ENCODE assay signal across 8 cellular contexts in genomic region chr16:70380205-70380918, GRCh38. TPM values are rescaled to one million over a fixed set of nuclear protein-coding genes. Genes with fewer than 3 reads are reported as not detected.
DNase-seq lines count a peak whose midpoint lies in the region; ATAC-seq, FAIRE-seq and TF ChIP-seq lines count a peak whose summit lies in the region.

No MANE protein-coding gene starts in this region.

- peak overlapping the region; percentile 89 to 97 for H3K4me3 Mint-ChIP-seq in CD14-positive monocyte
- H3K4me3 Mint-ChIP-seq in T-helper 1 cell treated with Interleukin-12 subunit alpha and Interleukin-12 subunit beta and Interleukin-4 antibody, amounts not matched to agents 30 μg/mL and 1 μg/mL, for 36 hours, result peak overlapping the region; percentile 98

- H3K27ac Mint-ChIP-seq in CD14-positive monocyte, result peak overlapping the region; percentile 19 to 82 (median 60)
- peak overlapping the region; percentile 86 for H3K27ac Mint-ChIP-seq in T-helper 1 cell treated with Interleukin-12 subunit alpha and Interleukin-12 subunit beta and Interleukin-4 antibody, amounts not matched to agents 30 μg/mL and 1 μg/mL, for 36 hours

- in situ Hi-C loops in astrocyte of the cerebellum (cut with HindIII; ENCODE audit: low sequenced_read_pairs), result no loop called here

- H3K4me1 Mint-ChIP-seq in CD14-positive monocyte, result peaks cover 25% of the 10 kb centered on the region
- peaks cover 9% of the 10 kb centered on the region for H3K4me1 Mint-ChIP-seq in T-helper 1 cell treated with Interleukin-12 subunit alpha and Interleukin-12 subunit beta and Interleukin-4 antibody, amounts not matched to agents 30 μg/mL and 1 μg/mL, for 36 hours (ENCODE audit: low read depth)

- intact Hi-C loops in CD14-positive monocyte (cut with micrococcal nuclease), result loop anchor here (5.0 to 10.0 kb wide), 4 partner anchors 33 to 144 kb away; partner anchors contain the start of genes COG4 (in 2 of the 2), SF3B3 (in 2 of the 2) and DDX19A (in 1 of the 2)

- H3K4me1 ChIP-seq in smooth muscle cell (ENCODE audit: low read depth), result peaks cover 7% of the 10 kb centered on the region

- TF ChIP-seq CTCF in CD14-positive monocyte (IDR thresholded peaks at IDR 0.05) (no peak), astrocyte of the cerebellum (IDR thresholded peaks at IDR 0.05; ENCODE audit: low read depth, low read length, missing control alignments) (no peak), smooth muscle cell (IDR thresholded peaks at IDR 0.05; ENCODE audit: borderline replicate concordance, insufficient read depth, poor library complexity, severe bottlenecking) (no peak)

- peaks cover 12% of the 10 kb centered on the region for H3K79me2 ChIP-seq in smooth muscle cell (ENCODE audit: low read depth)

- no peaks in the 10 kb centered on the region for H3K9me3 Mint-ChIP-seq in CD14-positive monocyte
- no peaks in the 10 kb centered on the region for H3K9me3 Mint-ChIP-seq in T-helper 1 cell treated with Interleukin-12 subunit alpha and Interleukin-12 subunit beta and Interleukin-4 antibody, amounts not matched to agents 30 μg/mL and 1 μg/mL, for 36 hours

- H3K4me3 ChIP-seq in astrocyte of the cerebellum (ENCODE audit: low read depth, low read length), result peak overlapping the region; percentile 74
- H3K4me3 ChIP-seq in iPS-18c (ENCODE audit: insufficient read depth, low read depth, low read length), result peak overlapping the region; percentile 92
- H3K4me3 ChIP-seq in smooth muscle cell, result peak overlapping the region; percentile 49

- peak; percentile 51 for DNase-seq in CD14-positive monocyte (ENCODE audit: low spot score)
- peak; percentile 83 for DNase-seq in HTR-8/SVneo (ENCODE audit: insufficient read length, low spot score)
- peak; percentile 86 for DNase-seq in astrocyte of the cerebellum (ENCODE audit: low read depth)
- DNase-seq in smooth muscle cell (lab: John Stamatoyannopoulos, UW; ENCODE audit: unreplicated experiment), result peak; percentile 37
- DNase-seq in NCI-H2196 (lab: John Stamatoyannopoulos, UW; ENCODE audit: unreplicated experiment), result no peak

- FAIRE-seq in HTR-8/SVneo (lab: Jason Lieb, UNC), result no peak

- H4K20me1 ChIP-seq in smooth muscle cell (ENCODE audit: low read depth), result peaks cover 20% of the 10 kb centered on the region

- peaks cover 21 to 34% of the 10 kb centered on the region in 2 donors for H3K36me3 Mint-ChIP-seq in CD14-positive monocyte
- H3K36me3 Mint-ChIP-seq in T-helper 1 cell treated with Interleukin-12 subunit alpha and Interleukin-12 subunit beta and Interleukin-4 antibody, amounts not matched to agents 30 μg/mL and 1 μg/mL, for 36 hours (ENCODE audit: low read depth), result peaks cover 17% of the 10 kb centered on the region

- peak overlapping the region; percentile 30 for H3K9ac ChIP-seq in smooth muscle cell (ENCODE audit: low read depth)

- H3K4me2 ChIP-seq in smooth muscle cell, result peak overlapping the region; percentile 89

- H3K27me3 ChIP-seq in smooth muscle cell (ENCODE audit: low read depth), result no peaks in the 10 kb centered on the region

- H3K36me3 ChIP-seq in smooth muscle cell (ENCODE audit: low read depth), result no peaks in the 10 kb centered on the region

- no peak overlapping the region for H2AFZ ChIP-seq in smooth muscle cell (ENCODE audit: low read depth)

- ATAC-seq in GM19397 (IDR thresholded peaks at IDR 0.05; ENCODE audit: unreplicated experiment), result peak; percentile 4

- peaks cover 27% of the 10 kb centered on the region for H3F3A ChIP-seq in smooth muscle cell (ENCODE audit: low read depth)

- 6% methylated on average over 31 of the region's 31 CpGs for WGBS in smooth muscle cell (ENCODE audit: low lambda C conversion rate)

- peaks cover 0 to 3% (median 1%) of the 10 kb centered on the region in 3 donors for H3K27me3 Mint-ChIP-seq in CD14-positive monocyte (ENCODE audit: low read depth in 3 of 3)
- H3K27me3 Mint-ChIP-seq in T-helper 1 cell treated with Interleukin-12 subunit alpha and Interleukin-12 subunit beta and Interleukin-4 antibody, amounts not matched to agents 30 μg/mL and 1 μg/mL, for 36 hours (ENCODE audit: low read depth), result no peaks in the 10 kb centered on the region

- H3K9me3 ChIP-seq in iPS-18c (ENCODE audit: control insufficient read depth, insufficient read depth, low read length) (no peaks in the 10 kb centered on the region), smooth muscle cell (replicated peaks; ENCODE audit: low read depth) (no peaks in the 10 kb centered on the region)

- peak overlapping the region; percentile 69 for H3K27ac ChIP-seq in smooth muscle cell (ENCODE audit: low read depth)

RNA-seq across cellular contexts. Expression of gene DDX19A, which starts 33.7 kb away (rescaled TPM):
- polyA plus RNA-seq in CD14-positive monocyte (10 to 100 TPM; 18.4 to 21.5 TPM), smooth muscle cell (32.8 and 39.2 TPM in 2 replicates)
- 33.9 and 38.8 TPM in 2 replicates for total RNA-seq in smooth muscle cell

RNA-seq across cellular contexts. Expression of gene ST3GAL2, which starts 58.5 kb away (rescaled TPM):
- polyA plus RNA-seq in CD14-positive monocyte (10 to 100 TPM; 13.5 to 20.0 TPM), smooth muscle cell (31.6 and 42.3 TPM in 2 replicates)
- total RNA-seq in smooth muscle cell, result 30.2 and 32.5 TPM in 2 replicates
